8 cellular contexts compared by ENCODE assay signal in the genomic region with DNA sequence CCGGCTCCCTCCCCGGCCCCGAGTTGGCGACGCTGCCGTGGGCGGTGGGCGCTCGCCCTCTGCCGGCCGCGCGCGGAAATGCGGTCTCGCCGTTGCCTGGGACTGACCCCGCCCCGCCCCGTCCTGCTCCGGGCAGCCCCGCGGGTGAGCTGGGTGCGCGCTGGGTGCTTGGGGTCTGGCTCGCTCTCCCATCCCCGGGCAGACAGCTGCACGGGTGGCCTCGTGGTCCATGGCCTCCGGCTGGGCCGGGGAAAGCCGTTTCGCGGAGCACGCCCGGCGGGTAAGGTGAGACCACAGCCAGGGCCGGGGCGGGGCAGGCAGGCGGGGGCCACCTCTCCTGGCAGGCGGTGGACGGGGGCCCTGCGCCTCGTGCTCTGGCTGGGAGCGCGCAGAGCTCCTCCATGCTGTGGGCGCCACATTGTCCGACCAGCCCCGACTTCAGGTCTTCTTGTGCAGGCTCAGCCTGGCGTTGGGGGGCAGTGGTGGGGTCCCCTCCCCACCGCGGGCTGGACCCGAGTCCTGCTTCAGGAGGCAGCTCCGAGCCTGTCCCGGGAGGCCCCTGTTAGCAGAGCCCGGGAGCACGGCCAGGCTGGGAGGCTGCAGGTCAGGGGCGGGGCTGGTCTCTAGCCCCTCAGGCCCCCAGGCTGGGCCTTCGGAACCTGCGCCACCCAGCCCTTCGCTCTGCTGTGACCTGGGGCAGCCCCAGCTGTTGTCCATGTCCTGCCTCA. TPM values are rescaled to one million over a fixed set of nuclear protein-coding genes. Genes with fewer than 3 reads are reported as not detected.
A peak's percentile ranks its signal among the peaks of the same experiment; 100 is the strongest.
DNase-seq lines count a peak whose midpoint lies in the region; ATAC-seq, FAIRE-seq and TF ChIP-seq lines count a peak whose summit lies in the region.

No MANE protein-coding gene starts in this region.

- WGBS in mesenchymal stem cell = 7% methylated on average over 58 of the region's 61 CpGs

- no peak overlapping the region for H3K4me3 Mint-ChIP-seq in activated CD4-positive, alpha-beta T cell treated with anti-CD3 and anti-CD28 coated beads, Interleukin-2, amount 10 ng/mL, durations not matched to agents 24 days and 14 days

- H2AK5ac ChIP-seq in mesenchymal stem cell (ENCODE audit: low read length, severe bottlenecking) = no peak overlapping the region

- no peaks in the 10 kb centered on the region for H3K27me3 Mint-ChIP-seq in activated CD4-positive, alpha-beta T cell treated with anti-CD3 and anti-CD28 coated beads, Interleukin-2, amount 10 ng/mL, durations not matched to agents 24 days and 14 days

- H3K27ac ChIP-seq in DND-41 (ENCODE audit: low read length) (no peak overlapping the region), dorsolateral prefrontal cortex (no peak overlapping the region), mesenchymal stem cell (ENCODE audit: low read length, poor library complexity, severe bottlenecking) (no peak overlapping the region)

- no peaks in the 10 kb centered on the region for H3K36me3 Mint-ChIP-seq in activated CD4-positive, alpha-beta T cell treated with anti-CD3 and anti-CD28 coated beads, Interleukin-2, amount 10 ng/mL, durations not matched to agents 24 days and 14 days (ENCODE audit: low read depth)

- intact Hi-C loops in activated CD4-positive, alpha-beta T cell treated with anti-CD3 and anti-CD28 coated beads, Interleukin-2, amount 10 ng/mL, durations not matched to agents 24 days and 14 days (cut with micrococcal nuclease) = no loop called here
- intact Hi-C loops in dorsolateral prefrontal cortex (cut with DNase I) = loop anchor here in 1 of 2 donors (2.0 kb wide), 1 partner anchor 290 kb away; no protein-coding TSS in a partner anchor

- H3K4me3 ChIP-seq in DND-41 (ENCODE audit: low read depth in 1 of 2, low read length in 2 of 2) (no peak overlapping the region), dorsolateral prefrontal cortex (peak overlapping the region in 22 of 59 donors; percentile 2 to 51 (median 24)), mesenchymal stem cell (ENCODE audit: insufficient read depth in 1 of 2, low read depth in 1 of 2, low read length in 2 of 2) (peak overlapping the region in 1 of 2 experiments; percentile 26)

- H3K4me2 ChIP-seq in DND-41 (ENCODE audit: insufficient read depth, low read length) (0 out of 2 replicates have a peak overlapping the region, but pooled peaks have one; percentile 36), mesenchymal stem cell (ENCODE audit: low read length, poor library complexity, severe bottlenecking) (peak overlapping the region; percentile 71)

- H3K4me1 ChIP-seq in DND-41 (ENCODE audit: insufficient read depth, low read length) = peaks cover 3% of the 10 kb centered on the region
- peaks cover 8% of the 10 kb centered on the region for H3K4me1 ChIP-seq in mesenchymal stem cell (ENCODE audit: control insufficient read depth, insufficient read depth, low read depth, low read length)

- H3K23ac ChIP-seq in mesenchymal stem cell (ENCODE audit: low read length in 2 of 2) = no peak overlapping the region

- H3K79me2 ChIP-seq in DND-41 (ENCODE audit: insufficient read depth, low read length) = no peaks in the 10 kb centered on the region

- H4K91ac ChIP-seq in mesenchymal stem cell (ENCODE audit: low read length) = peak overlapping the region; percentile 11

- H2BK15ac ChIP-seq in mesenchymal stem cell (ENCODE audit: low read depth, poor library complexity, severe bottlenecking) = peak overlapping the region; percentile 13

- no peaks in the 10 kb centered on the region for H3K9me3 ChIP-seq in DND-41 (ENCODE audit: insufficient read depth, low read length, severe bottlenecking)
- H3K9me3 ChIP-seq in mesenchymal stem cell (ENCODE audit: control insufficient read depth, low read length) = no peaks in the 10 kb centered on the region

- peaks cover 2% of the 10 kb centered on the region for H4K20me1 ChIP-seq in DND-41 (ENCODE audit: insufficient read depth, low read length)

- no peak overlapping the region for H3K9ac ChIP-seq in DND-41 (ENCODE audit: low read depth, low read length)
- H3K9ac ChIP-seq in mesenchymal stem cell (ENCODE audit: low read length) = no peak overlapping the region

- peak; percentile 84 for ATAC-seq in DND-41 (ENCODE audit: insufficient read depth, low read depth)

- H2BK12ac ChIP-seq in mesenchymal stem cell (ENCODE audit: low read length in 2 of 2) = no peak overlapping the region

- no peaks in the 10 kb centered on the region for H3K9me3 Mint-ChIP-seq in activated CD4-positive, alpha-beta T cell treated with anti-CD3 and anti-CD28 coated beads, Interleukin-2, amount 10 ng/mL, durations not matched to agents 24 days and 14 days

- H2AFZ ChIP-seq in DND-41 (ENCODE audit: low read depth, low read length) (no peak overlapping the region), mesenchymal stem cell (ENCODE audit: low read depth, low read length) (peak overlapping the region; percentile 46)

- H3K36me3 ChIP-seq in DND-41 (ENCODE audit: insufficient read depth, low read length) (no peaks in the 10 kb centered on the region), mesenchymal stem cell (ENCODE audit: control insufficient read depth in 1 of 2, insufficient read depth in 2 of 2, low read depth in 1 of 2, low read length in 2 of 2) (no peaks in the 10 kb centered on the region)

- peak; percentile 75 for TF ChIP-seq CTCF in DND-41 (IDR thresholded peaks at IDR 0.05; ENCODE audit: borderline replicate concordance, extremely low read depth, low read length, poor library complexity, severe bottlenecking)
- TF ChIP-seq CTCF in dorsolateral prefrontal cortex (IDR thresholded peaks at IDR 0.05 in 54 of 56, conservative IDR thresholded peaks at IDR 0.05 in 2 of 56; ENCODE audit: low read depth in 1 of 56, partially characterized antibody in 56 of 56) = peak in 54 of 56 donors; percentile 20 to 73 (median 62)

- H3K14ac ChIP-seq in mesenchymal stem cell (ENCODE audit: low read length in 2 of 2) = no peak overlapping the region

- H2BK120ac ChIP-seq in mesenchymal stem cell (ENCODE audit: low read depth, low read length) = no peak overlapping the region

- H3K4me1 Mint-ChIP-seq in activated CD4-positive, alpha-beta T cell treated with anti-CD3 and anti-CD28 coated beads, Interleukin-2, amount 10 ng/mL, durations not matched to agents 24 days and 14 days = no peaks in the 10 kb centered on the region

- H3K27me3 ChIP-seq in DND-41 (ENCODE audit: insufficient read depth, low read length, poor library complexity) = no peaks in the 10 kb centered on the region
- H3K27me3 ChIP-seq in dorsolateral prefrontal cortex = peaks cover 0 to 70% (median 19%) of the 10 kb centered on the region in 45 donors
- peaks cover 23 to 68% of the 10 kb centered on the region in 2 experiments for H3K27me3 ChIP-seq in mesenchymal stem cell (ENCODE audit: control insufficient read depth in 1 of 2, insufficient read depth in 1 of 2, low read length in 2 of 2)

- FAIRE-seq in RCC 7860 (lab: Jason Lieb, UNC) = no peak

- H3K18ac ChIP-seq in mesenchymal stem cell (ENCODE audit: low read depth in 1 of 2, low read length in 2 of 2) = no peak overlapping the region

- DNase-seq in DND-41 = peak; percentile 70
- DNase-seq in LoVo (ENCODE audit: low spot score) = peak; percentile 60
- DNase-seq in activated CD4-positive, alpha-beta T cell treated with anti-CD3 and anti-CD28 coated beads, Interleukin-2, amount 10 ng/mL, durations not matched to agents 24 days and 14 days = peak; percentile 93
- peak in 6 of 10 donors; percentile 27 to 78 (median 48) for DNase-seq in dorsolateral prefrontal cortex
- peak; percentile 18 for DNase-seq in mesenchymal stem cell
- peak; percentile 34 to 49 for DNase-seq in stimulated activated CD8-positive, alpha-beta memory T cell treated with anti-CD3 and anti-CD28 coated beads, Interleukin-15, amount 100 ng/mL, for 48 hours (ENCODE audit: low read depth in 2 of 2)
- DNase-seq in NCI-H510A treated with DMSO at 0.1 percent for 48 hours (lab: John Stamatoyannopoulos, UW) = no peak
- no peak for DNase-seq in RCC 7860 (ENCODE audit: low spot score)

- no peak overlapping the region for H2BK5ac ChIP-seq in mesenchymal stem cell (ENCODE audit: low read depth, low read length, poor library complexity, severe bottlenecking)

- no peaks in the 10 kb centered on the region for H3K79me1 ChIP-seq in mesenchymal stem cell (replicated peaks; ENCODE audit: low read length, poor library complexity, severe bottlenecking)

- H3K27ac Mint-ChIP-seq in activated CD4-positive, alpha-beta T cell treated with anti-CD3 and anti-CD28 coated beads, Interleukin-2, amount 10 ng/mL, durations not matched to agents 24 days and 14 days = no peak overlapping the region

- no peak overlapping the region for H4K8ac ChIP-seq in mesenchymal stem cell (ENCODE audit: low read length)

- H3K4ac ChIP-seq in mesenchymal stem cell (ENCODE audit: low read depth in 1 of 2, low read length in 2 of 2) = no peak overlapping the region

RNA-seq across cellular contexts. Expression of a gene that starts 7.0 kb away (rescaled TPM):
- not detected in 2 replicates for total RNA-seq in activated CD4-positive, alpha-beta T cell treated with anti-CD3 and anti-CD28 coated beads, Interleukin-2, amount 10 ng/mL, durations not matched to agents 24 days and 14 days
- total RNA-seq in dorsolateral prefrontal cortex = under 1 TPM in 12 of 120 experiments, not detected in 108; 0.27 to 0.98 (median 0.49) TPM
- not detected for polyA plus RNA-seq in mesenchymal stem cell (2013, experiment 1 of 2)
- polyA plus RNA-seq in mesenchymal stem cell (2013, experiment 2 of 2) = not detected

RNA-seq across cellular contexts. Expression of a gene that starts 30.5 kb away (rescaled TPM):
- not detected in 2 replicates for total RNA-seq in activated CD4-positive, alpha-beta T cell treated with anti-CD3 and anti-CD28 coated beads, Interleukin-2, amount 10 ng/mL, durations not matched to agents 24 days and 14 days
- under 1 TPM in 8 of 120 experiments, not detected in 112; 0.37 to 0.67 (median 0.44) TPM for total RNA-seq in dorsolateral prefrontal cortex
- not detected for polyA plus RNA-seq in mesenchymal stem cell (2013, experiment 1 of 2)
- polyA plus RNA-seq in mesenchymal stem cell (2013, experiment 2 of 2) = not detected

RNA-seq across cellular contexts. Expression of a gene that starts 49.8 kb away (rescaled TPM):
- 0.05 and 0.07 TPM in 2 replicates for total RNA-seq in activated CD4-positive, alpha-beta T cell treated with anti-CD3 and anti-CD28 coated beads, Interleukin-2, amount 10 ng/mL, durations not matched to agents 24 days and 14 days
- 10 to 100 TPM in 22 of 120 experiments, 1 to 10 TPM in 98; 2.5 to 14.6 (median 7.0) TPM for total RNA-seq in dorsolateral prefrontal cortex
- polyA plus RNA-seq in mesenchymal stem cell (2013, experiment 1 of 2) = 1.2 TPM
- polyA plus RNA-seq in mesenchymal stem cell (2013, experiment 2 of 2) = 1.1 TPM

Comparison
In these comparisons a context has a peak if more than half of its experiments do, and no peak if none do; other contexts are left out.
1. DNase-seq: peak in DND-41 (single experiment), LoVo (single experiment), activated CD4-positive, alpha-beta T cell treated with anti-CD3 and anti-CD28 coated beads, Interleukin-2, amount 10 ng/mL, durations not matched to agents 24 days and 14 days (single experiment), dorsolateral prefrontal cortex (6 of 10), mesenchymal stem cell (single experiment) and stimulated activated CD8-positive, alpha-beta memory T cell treated with anti-CD3 and anti-CD28 coated beads, Interleukin-15, amount 100 ng/mL, for 48 hours (2 of 2); none in NCI-H510A treated with DMSO at 0.1 percent for 48 hours (single experiment) and RCC 7860 (single experiment).